ENCODE assay signal across 8 cellular contexts in the genomic region with DNA sequence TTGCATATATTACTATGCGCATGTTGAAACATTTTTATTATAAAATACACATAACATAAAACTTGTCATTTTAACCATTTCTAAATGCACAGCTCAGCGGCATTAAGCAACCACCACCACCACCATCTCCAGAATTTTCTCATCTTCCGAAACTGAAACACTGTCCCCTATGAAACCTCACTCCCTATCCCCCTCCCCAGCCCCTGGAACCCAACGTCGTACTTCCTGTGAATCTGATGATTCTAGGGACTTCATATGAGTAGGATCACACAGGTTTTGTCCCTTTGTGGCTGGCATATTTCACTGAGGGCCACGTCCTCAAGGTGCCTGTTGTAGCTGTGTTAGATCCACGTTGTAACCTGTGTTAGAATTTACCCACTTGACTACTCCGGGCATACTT. TPM values are rescaled to one million over a fixed set of nuclear protein-coding genes. Genes with fewer than 3 reads are reported as not detected.
DNase-seq lines count a peak whose midpoint lies in the region; ATAC-seq and TF ChIP-seq lines count a peak whose summit lies in the region.

No MANE protein-coding gene starts in this region.

- peak overlapping the region; percentile 26 to 54 for H3K27ac Mint-ChIP-seq in natural killer cell treated with Interleukin-12 subunit alpha and Interleukin-12 subunit beta and Interleukin-15 and Interleukin-18, amount 100 ng/mL, for 72 hours

- peaks cover 24% of the 10 kb centered on the region for H4K20me1 ChIP-seq in BLaER1
- no peaks in the 10 kb centered on the region for H4K20me1 ChIP-seq in KMS-11 (ENCODE audit: insufficient read depth)
- H4K20me1 ChIP-seq in mammary epithelial cell (ENCODE audit: insufficient read depth, low read length): no peaks in the 10 kb centered on the region

- no peak for ATAC-seq in natural killer cell treated with Interleukin-12 subunit alpha and Interleukin-12 subunit beta and Interleukin-15 and Interleukin-18, amount 100 ng/mL, for 72 hours

- TF ChIP-seq CTCF in KMS-11 (conservative IDR thresholded peaks at IDR 0.05; ENCODE audit: low read depth, low read length) (no peak), mammary epithelial cell (conservative IDR thresholded peaks at IDR 0.05 in 1 of 2, IDR thresholded peaks at IDR 0.05 in 1 of 2; ENCODE audit: extremely low read depth in 1 of 2, insufficient read depth in 1 of 2, low read depth in 1 of 2, low read length in 2 of 2) (no peak), adrenal gland (IDR thresholded peaks at IDR 0.05) (no peak)

- CTCF ChIA-PET in mammary epithelial cell (lab: Charles Lee; ENCODE audit: low non-redundant PET): no interaction called here

- H3K27me3 Mint-ChIP-seq in natural killer cell treated with Interleukin-12 subunit alpha and Interleukin-12 subunit beta and Interleukin-15 and Interleukin-18, amount 100 ng/mL, for 72 hours: no peaks in the 10 kb centered on the region

- H3K4me1 Mint-ChIP-seq in natural killer cell treated with Interleukin-12 subunit alpha and Interleukin-12 subunit beta and Interleukin-15 and Interleukin-18, amount 100 ng/mL, for 72 hours (ENCODE audit: low read depth in 2 of 2): peaks cover 13 to 26% of the 10 kb centered on the region in 2 donors

- intact Hi-C loops in mammary epithelial cell (cut with micrococcal nuclease) (no loop called here), adrenal gland (cut with DNase I) (loop anchor here in 1 of 2 donors (5.0 kb wide), 1 partner anchor 52 kb away; no protein-coding TSS in a partner anchor)

- peak overlapping the region; percentile 85 for H3K4me2 ChIP-seq in BLaER1
- peak overlapping the region; percentile 88 for H3K4me2 ChIP-seq in KMS-11
- peak overlapping the region; percentile 96 for H3K4me2 ChIP-seq in mammary epithelial cell (ENCODE audit: insufficient read depth, low read depth, low read length)

- in situ Hi-C loops in mammary epithelial cell (cut with MboI; ENCODE audit: low sequenced_read_pairs in 2 of 2): no loop called here

- no peak for TF ChIP-seq POLR2A in adrenal gland (IDR thresholded peaks at IDR 0.05)

- H2AFZ ChIP-seq in KMS-11 (ENCODE audit: low read depth): peak overlapping the region; percentile 73; the same call in 1 of the 2 replicates
- H2AFZ ChIP-seq in mammary epithelial cell (ENCODE audit: low read depth, low read length): peak overlapping the region; percentile 90

- H3K9me3 Mint-ChIP-seq in natural killer cell treated with Interleukin-12 subunit alpha and Interleukin-12 subunit beta and Interleukin-15 and Interleukin-18, amount 100 ng/mL, for 72 hours: no peaks in the 10 kb centered on the region

- H3K27ac ChIP-seq in BLaER1 (peak overlapping the region; percentile 97; the same call in 1 of the 2 replicates), KMS-11 (no peak overlapping the region), mammary epithelial cell (ENCODE audit: insufficient read depth, low read depth, low read length) (peak overlapping the region; percentile 22), adrenal gland (no peak overlapping the region)

- peaks cover 22% of the 10 kb centered on the region for H3K79me2 ChIP-seq in KMS-11 (ENCODE audit: insufficient read depth, low read depth)
- peaks cover 39% of the 10 kb centered on the region for H3K79me2 ChIP-seq in mammary epithelial cell (ENCODE audit: insufficient read depth, low read length)

- dilution Hi-C loops in mammary epithelial cell (cut with HindIII; ENCODE audit: low sequenced_read_pairs): no loop called here

- BruUV-seq in mammary epithelial cell (replicated peaks; lab: Mats Ljungman, UMichigan): no TSS peak

- H3K36me3 Mint-ChIP-seq in natural killer cell treated with Interleukin-12 subunit alpha and Interleukin-12 subunit beta and Interleukin-15 and Interleukin-18, amount 100 ng/mL, for 72 hours: no peaks in the 10 kb centered on the region

- no peaks in the 10 kb centered on the region for H3K27me3 ChIP-seq in BLaER1
- no peaks in the 10 kb centered on the region for H3K27me3 ChIP-seq in KMS-11 (ENCODE audit: insufficient read depth, low read depth)
- no peaks in the 10 kb centered on the region for H3K27me3 ChIP-seq in mammary epithelial cell (ENCODE audit: insufficient read depth, low read length)
- H3K27me3 ChIP-seq in adrenal gland: no peaks in the 10 kb centered on the region

- peaks cover 23% of the 10 kb centered on the region for H3K4me1 ChIP-seq in BLaER1
- H3K4me1 ChIP-seq in KMS-11 (ENCODE audit: low read depth, poor library complexity, severe bottlenecking): peaks cover 7% of the 10 kb centered on the region
- H3K4me1 ChIP-seq in mammary epithelial cell (ENCODE audit: insufficient read depth, low read length): peaks cover 12% of the 10 kb centered on the region
- peaks cover 13 to 24% of the 10 kb centered on the region in 2 donors for H3K4me1 ChIP-seq in adrenal gland (replicated peaks in 1 of 2)

- H3K4me3 ChIP-seq in BLaER1: peak overlapping the region; percentile 90
- H3K4me3 ChIP-seq in KMS-11 (IDR thresholded peaks at IDR 0.05; ENCODE audit: insufficient read depth, low read depth, low read length): no peak overlapping the region
- peak overlapping the region in 2 of 3 experiments; percentile 71 to 80 for H3K4me3 ChIP-seq in mammary epithelial cell (replicated peaks in 1 of 3; ENCODE audit: insufficient read depth in 1 of 3, low read depth in 2 of 3, low read length in 3 of 3)
- H3K4me3 ChIP-seq in adrenal gland: peak overlapping the region in 2 of 4 donors; percentile 60 to 93

- 30% methylated on average over 8 of the region's 8 CpGs for WGBS in mammary epithelial cell (ENCODE audit: low coverage, missing lambda C conversion rate)
- 39 to 55% (median 48%) methylated on average over 8 of the region's 8 CpGs for WGBS in adrenal gland, 4 donors

- DNase-seq in mammary epithelial cell (no peak), cortex of kidney (lab: John Stamatoyannopoulos, UW) (no peak), adrenal gland (no peak), cerebellum (ENCODE audit: low spot score) (no peak), SIG-M5 (lab: John Stamatoyannopoulos, UW) (no peak)
- no peak for DNase-seq in natural killer cell treated with Interleukin-12 subunit alpha and Interleukin-12 subunit beta and Interleukin-15 and Interleukin-18, amount 100 ng/mL, for 72 hours (ENCODE audit: low spot score)

- no peaks in the 10 kb centered on the region for H3K9me3 ChIP-seq in BLaER1
- no peaks in the 10 kb centered on the region for H3K9me3 ChIP-seq in mammary epithelial cell (replicated peaks; ENCODE audit: insufficient read depth, low read length)
- H3K9me3 ChIP-seq in adrenal gland (replicated peaks in 1 of 3): no peaks in the 10 kb centered on the region

- H3K36me3 ChIP-seq in BLaER1 (peaks cover 16% of the 10 kb centered on the region), KMS-11 (ENCODE audit: insufficient read depth) (no peaks in the 10 kb centered on the region), mammary epithelial cell (ENCODE audit: insufficient read depth, low read length) (no peaks in the 10 kb centered on the region), adrenal gland (replicated peaks in 1 of 2) (no peaks in the 10 kb centered on the region)

- peak overlapping the region; percentile 68 for H3K4me3 Mint-ChIP-seq in natural killer cell treated with Interleukin-12 subunit alpha and Interleukin-12 subunit beta and Interleukin-15 and Interleukin-18, amount 100 ng/mL, for 72 hours

- H3K9ac ChIP-seq in BLaER1 (peak overlapping the region; percentile 99), KMS-11 (peak overlapping the region; percentile 37; the same call in 1 of the 2 replicates), mammary epithelial cell (ENCODE audit: insufficient read depth, low read length) (peak overlapping the region; percentile 64)

RNA-seq across cellular contexts. Expression of a gene that starts 0.7 kb away (rescaled TPM):
- total RNA-seq in mammary epithelial cell (100 to 1,000 TPM; 109 to 163 TPM), adrenal gland (100 to 1,000 TPM in 7 of 8 donors, 10 to 100 TPM in 1; 88.4 to 188 (median 145) TPM), cerebellum (51.0 TPM)
- polyA plus RNA-seq in mammary epithelial cell (112 TPM), adrenal gland (100 to 1,000 TPM; 114 to 369 (median 336) TPM)
- polyA minus RNA-seq in mammary epithelial cell: 91.5 TPM
- 100 to 1,000 TPM; 170 to 206 TPM for total RNA-seq in natural killer cell treated with Interleukin-12 subunit alpha and Interleukin-12 subunit beta and Interleukin-15 and Interleukin-18, amount 100 ng/mL, for 72 hours

RNA-seq across cellular contexts. Expression of a gene that starts 28.8 kb away (rescaled TPM):
- total RNA-seq in mammary epithelial cell: not detected
- polyA plus RNA-seq in mammary epithelial cell: not detected
- polyA minus RNA-seq in mammary epithelial cell: not detected
- not detected for total RNA-seq in natural killer cell treated with Interleukin-12 subunit alpha and Interleukin-12 subunit beta and Interleukin-15 and Interleukin-18, amount 100 ng/mL, for 72 hours
- 10 to 100 TPM in 1 of 8 donors, 1 to 10 TPM in 2, under 1 TPM in 3, not detected in 2; 0.38 to 30.4 (median 1.4) TPM for total RNA-seq in adrenal gland
- polyA plus RNA-seq in adrenal gland: 1 to 10 TPM in 2 of 3 donors, under 1 TPM in 1; 0.60 to 4.4 (median 1.0) TPM
- not detected for total RNA-seq in cerebellum

RNA-seq across cellular contexts. Expression of a gene that starts 57.7 kb away (rescaled TPM):
- 10 to 100 TPM in 1 of 2 donors, 1 to 10 TPM in 1; 8.7 to 28.8 TPM for total RNA-seq in mammary epithelial cell
- 17.9 TPM for polyA plus RNA-seq in mammary epithelial cell
- polyA minus RNA-seq in mammary epithelial cell: 5.0 TPM
- total RNA-seq in natural killer cell treated with Interleukin-12 subunit alpha and Interleukin-12 subunit beta and Interleukin-15 and Interleukin-18, amount 100 ng/mL, for 72 hours: 10 to 100 TPM; 51.4 to 56.7 TPM
- total RNA-seq in adrenal gland: 10 to 100 TPM; 16.7 to 39.2 (median 25.1) TPM
- polyA plus RNA-seq in adrenal gland: 10 to 100 TPM in 2 of 3 donors, 1 to 10 TPM in 1; 2.8 to 72.8 (median 53.7) TPM
- total RNA-seq in cerebellum: 7.9 TPM

RNA-seq across cellular contexts. Expression of a gene that starts 57.9 kb away (rescaled TPM):
- under 1 TPM; 0.67 to 0.73 TPM for total RNA-seq in mammary epithelial cell
- 0.12 TPM for polyA plus RNA-seq in mammary epithelial cell
- polyA minus RNA-seq in mammary epithelial cell: not detected
- under 1 TPM; 0.33 to 0.74 TPM for total RNA-seq in natural killer cell treated with Interleukin-12 subunit alpha and Interleukin-12 subunit beta and Interleukin-15 and Interleukin-18, amount 100 ng/mL, for 72 hours
- 1 to 10 TPM; 1.1 to 9.9 (median 3.2) TPM for total RNA-seq in adrenal gland
- 10 to 100 TPM in 2 of 3 donors, 1 to 10 TPM in 1; 1.1 to 17.2 (median 14.7) TPM for polyA plus RNA-seq in adrenal gland
- total RNA-seq in cerebellum: 1.7 TPM

RNA-seq across cellular contexts. Expression of a gene that starts 57.9 kb away (rescaled TPM):
- total RNA-seq in mammary epithelial cell (10 to 100 TPM; 40.8 to 52.9 TPM), adrenal gland (10 to 100 TPM; 34.3 to 77.2 (median 57.6) TPM), cerebellum (3.5 TPM)
- polyA plus RNA-seq in mammary epithelial cell (11.0 TPM), adrenal gland (10 to 100 TPM in 2 of 3 donors, 1 to 10 TPM in 1; 7.1 to 22.5 (median 10.6) TPM)
- 9.2 TPM for polyA minus RNA-seq in mammary epithelial cell
- 10 to 100 TPM; 63.4 to 70.5 TPM for total RNA-seq in natural killer cell treated with Interleukin-12 subunit alpha and Interleukin-12 subunit beta and Interleukin-15 and Interleukin-18, amount 100 ng/mL, for 72 hours

Comparison
In these comparisons a context has a peak if more than half of its experiments do, and no peak if none do; other contexts are left out.
1. H3K27ac ChIP-seq: peak in BLaER1 (single experiment) and mammary epithelial cell (single experiment); none in KMS-11 (single experiment) and adrenal gland (0 of 5).
2. H3K9ac ChIP-seq: peak in every context shown above with its lines; median percentile 99 in BLaER1; 64 in mammary epithelial cell; 37 in KMS-11.
3. Peak in every context shown above with its lines, with median percentiles within 50 percentile points of each other: H3K4me2 ChIP-seq.